In genomic region chr2:131390495-131391130, GRCh38 we compare ENCODE assay signal across 11 cellular contexts. TPM values are rescaled to one million over a fixed set of nuclear protein-coding genes. Genes with fewer than 3 reads are reported as not detected.
"Had no signal": no experiment of that assay in that cellular context is flagged by ENCODE, and none has a peak within 500 bp of the region (broad histone marks: within the 10 kb centered on the region; RNA-seq: fewer than 3 reads in every experiment).

No MANE protein-coding gene starts in this region.

RNA-seq across cellular contexts. Expression of gene RAB6D, which starts 26.6 kb away (rescaled TPM):
- total RNA-seq: activated naive CD4-positive, alpha-beta T cell treated with anti-CD3 and anti-CD28 coated beads for 36 hours; activated naive CD4-positive, alpha-beta T cell treated with anti-CD3 and anti-CD28 coated beads, Interleukin-2, amount 50 U/mL, for 72 hours; activated naive CD8-positive, alpha-beta T cell treated with anti-CD3 and anti-CD28 coated beads for 36 hours; activated naive CD8-positive, alpha-beta T cell treated with anti-CD3 and anti-CD28 coated beads, Interleukin-2, amount 10 ng/mL, durations not matched to agents 7 days and 5 days; activated T-helper 1 cell treated with anti-CD3 and anti-CD28 coated beads, Interleukin-12 subunit alpha, Interleukin-12 subunit beta, Interleukin-2, Interleukin-4 antibody, amounts not matched to agents 30 ng/mL and 10 ng/mL and 1 ng/mL, durations not matched to agents 14 hours and 24 hours and 36 hours; activated T-helper 17 cell treated with anti-CD3 and anti-CD28 coated beads, Interleukin-2, amount 50 U/mL, for 72 hours; aorta; ascending aorta; breast epithelium; bronchial epithelial cell; cardiac muscle cell had no signal
- polyA plus RNA-seq: aorta had no signal
